In the genomic region with DNA sequence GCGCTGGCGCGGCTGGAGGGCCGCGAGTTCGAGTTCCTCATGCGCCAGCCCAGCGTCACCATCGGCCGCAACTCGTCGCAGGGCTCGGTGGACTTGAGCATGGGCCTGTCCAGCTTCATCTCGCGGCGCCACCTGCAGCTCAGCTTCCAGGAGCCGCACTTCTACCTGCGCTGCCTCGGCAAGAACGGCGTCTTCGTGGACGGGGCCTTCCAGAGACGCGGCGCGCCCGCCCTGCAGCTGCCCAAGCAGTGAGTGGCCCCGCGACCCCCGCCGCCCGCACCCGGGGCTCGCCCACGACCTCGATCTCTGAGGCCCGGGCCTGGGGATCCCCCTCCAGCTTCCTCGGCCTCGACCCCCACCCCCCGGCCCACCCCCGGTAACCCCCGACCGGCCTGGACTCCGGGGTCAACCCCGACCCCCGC, we compare ENCODE assay signal across 8 cellular contexts. TPM values are rescaled to one million over a fixed set of nuclear protein-coding genes. Genes with fewer than 3 reads are reported as not detected.
A peak's percentile ranks its signal among the peaks of the same experiment; 100 is the strongest.
DNase-seq lines count a peak whose midpoint lies in the region; ATAC-seq and TF ChIP-seq lines count a peak whose summit lies in the region.

No MANE protein-coding gene starts in this region.

- H3K27ac ChIP-seq in H9 (ENCODE audit: insufficient read length, low read depth, low read length) (no peak overlapping the region), esophagus (ENCODE audit: low read depth in 2 of 2, low read length in 1 of 2) (peak overlapping the region; percentile 89 to 98), uterus (peak overlapping the region; percentile 90 to 93)

- peak; percentile 52 for ATAC-seq in activated CD8-positive, alpha-beta memory T cell treated with anti-CD3 and anti-CD28 coated beads, Interleukin-2, amount 10 ng/mL, durations not matched to agents 7 days and 5 days

- peaks cover 8% of the 10 kb centered on the region; the same call in 1 of the 2 replicates for H3K27me3 ChIP-seq in H9 (ENCODE audit: insufficient read depth, low read length)
- no peaks in the 10 kb centered on the region for H3K27me3 ChIP-seq in MG63
- no peaks in the 10 kb centered on the region for H3K27me3 ChIP-seq in esophagus (ENCODE audit: control insufficient read depth in 1 of 2, insufficient read depth in 2 of 2, low read length in 2 of 2)
- no peaks in the 10 kb centered on the region for H3K27me3 ChIP-seq in uterus

- no peak overlapping the region for H2BK12ac ChIP-seq in H9 (ENCODE audit: insufficient read length, low read depth, low read length)

- H4K8ac ChIP-seq in H9 (replicated peaks; ENCODE audit: insufficient read length, low read depth, low read length), result no peak overlapping the region

- intact Hi-C loops in uterus (cut with DNase I; ENCODE audit: low total_unique reads), result loop anchor here (2.0 to 5.0 kb wide), 3 partner anchors 40 to 200 kb away; a partner anchor contains a TSS

- TF ChIP-seq CTCF in GM12873 (IDR thresholded peaks at IDR 0.05; ENCODE audit: insufficient read depth, low read depth, low read length, missing control alignments) (peak; percentile 7), H9 (conservative IDR thresholded peaks at IDR 0.05) (0 out of 3 replicates have a peak, but pooled peaks have one; percentile 12), nephron (IDR thresholded peaks at IDR 0.05; ENCODE audit: unreplicated experiment in 3 of 3) (no peak), uterus (IDR thresholded peaks at IDR 0.05) (no peak)

- H3K27ac Mint-ChIP-seq in H9, result no peak overlapping the region
- H3K27ac Mint-ChIP-seq in activated CD8-positive, alpha-beta memory T cell treated with anti-CD3 and anti-CD28 coated beads, Interleukin-2, amount 10 ng/mL, durations not matched to agents 7 days and 5 days, result peak overlapping the region; percentile 57
- no peak overlapping the region for H3K27ac Mint-ChIP-seq in nephron

- CTCF ChIA-PET in activated CD8-positive, alpha-beta memory T cell treated with anti-CD3 and anti-CD28 coated beads, Interleukin-2, amount 10 ng/mL, durations not matched to agents 7 days and 5 days (lab: Charles Lee), result interaction anchor here (1.1 to 2.2 kb wide), 6 partner anchors 15 to 43 kb away, joined by 3 to 20 read pairs (median 3); no protein-coding TSS in a partner anchor

- peaks cover 10 to 12% of the 10 kb centered on the region in 2 experiments for H3K4me1 Mint-ChIP-seq in H9
- H3K4me1 Mint-ChIP-seq in activated CD8-positive, alpha-beta memory T cell treated with anti-CD3 and anti-CD28 coated beads, Interleukin-2, amount 10 ng/mL, durations not matched to agents 7 days and 5 days, result peaks cover 23% of the 10 kb centered on the region
- H3K4me1 Mint-ChIP-seq in nephron, result peaks cover 25% of the 10 kb centered on the region

- no peak overlapping the region for H2AFZ ChIP-seq in H9 (ENCODE audit: low read length)

- DNase-seq in H9, result peak; percentile 37
- DNase-seq in MG63, result peak; percentile 25
- peak; percentile 70 for DNase-seq in activated CD8-positive, alpha-beta memory T cell treated with anti-CD3 and anti-CD28 coated beads, Interleukin-2, amount 10 ng/mL, durations not matched to agents 7 days and 5 days
- DNase-seq in uterus, result peak; percentile 48 to 53
- no peak for DNase-seq in cerebellar nuclear complex (lab: John Stamatoyannopoulos, UW)

- no CpG with 5 or more reads among the region's 47 CpGs for whole genome bisulfite sequencing in H9 (ENCODE audit: extremely low coverage, insufficient read length, low lambda C conversion rate)
- 0 to 1% methylated on average over 41 to 47 of the region's 47 CpGs for WGBS in esophagus, 2 donors

- H3K18ac ChIP-seq in H9 (ENCODE audit: insufficient read length, low read depth, low read length), result no peak overlapping the region

- H3K9ac ChIP-seq in H9 (ENCODE audit: extremely low read depth, insufficient read length, low read length), result no peak overlapping the region

- no peaks in the 10 kb centered on the region for H3K9me3 ChIP-seq in H9 (ENCODE audit: control insufficient read depth, low read depth, low read length)
- H3K9me3 ChIP-seq in MG63, result no peaks in the 10 kb centered on the region
- no peaks in the 10 kb centered on the region for H3K9me3 ChIP-seq in esophagus (ENCODE audit: control insufficient read depth in 2 of 2, insufficient read depth in 1 of 2, low read depth in 1 of 2, low read length in 1 of 2)
- no peaks in the 10 kb centered on the region for H3K9me3 ChIP-seq in uterus

- H3K4me3 Mint-ChIP-seq in H9 (peak overlapping the region; percentile 65 to 84), nephron (peak overlapping the region; percentile 76 to 98 (median 94))
- peak overlapping the region; percentile 97 for H3K4me3 Mint-ChIP-seq in activated CD8-positive, alpha-beta memory T cell treated with anti-CD3 and anti-CD28 coated beads, Interleukin-2, amount 10 ng/mL, durations not matched to agents 7 days and 5 days

- H3K9me3 Mint-ChIP-seq in H9 (peaks cover 0 to 5% of the 10 kb centered on the region in 2 experiments; a peak in 1 of 5 replicates), nephron (peaks cover 3% of the 10 kb centered on the region)
- no peaks in the 10 kb centered on the region for H3K9me3 Mint-ChIP-seq in activated CD8-positive, alpha-beta memory T cell treated with anti-CD3 and anti-CD28 coated beads, Interleukin-2, amount 10 ng/mL, durations not matched to agents 7 days and 5 days (ENCODE audit: low read depth)

- H3K23me2 ChIP-seq in H9 (ENCODE audit: insufficient read length, low read depth, low read length, poor library complexity, severe bottlenecking), result peaks cover 7% of the 10 kb centered on the region

- H3K36me3 ChIP-seq in MG63 (peaks cover 24% of the 10 kb centered on the region), esophagus (ENCODE audit: control insufficient read depth in 2 of 2, insufficient read depth in 2 of 2, low read length in 1 of 2) (no peaks in the 10 kb centered on the region), uterus (no peaks in the 10 kb centered on the region)

- H3K79me2 ChIP-seq in H9 (ENCODE audit: insufficient read depth, low read length), result 0 out of 2 replicates have a peak, but pooled peaks cover 2% of the 10 kb centered on the region

- TF ChIP-seq POLR2A in uterus (IDR thresholded peaks at IDR 0.05), result no peak

- no peak overlapping the region for H2BK20ac ChIP-seq in H9 (ENCODE audit: low read depth, low read length, poor library complexity, severe bottlenecking)

- H3K4ac ChIP-seq in H9 (ENCODE audit: low read depth, low read length), result no peak overlapping the region

- H2BK5ac ChIP-seq in H9 (ENCODE audit: insufficient read length, low read length), result no peak overlapping the region

- H2BK120ac ChIP-seq in H9 (ENCODE audit: low read depth, low read length, poor library complexity, severe bottlenecking), result no peak overlapping the region

- no peaks in the 10 kb centered on the region for H4K20me1 ChIP-seq in H9 (ENCODE audit: control insufficient read depth, insufficient read depth, insufficient read length)

- no peak overlapping the region for H2AK5ac ChIP-seq in H9 (ENCODE audit: insufficient read length, low read length)

- H3K36me3 Mint-ChIP-seq in H9 (ENCODE audit: insufficient read depth in 1 of 3, low read depth in 3 of 3) (peaks cover 0 to 6% (median 2%) of the 10 kb centered on the region in 3 experiments; a peak in 3 of 7 replicates), nephron (ENCODE audit: low read depth) (peaks cover 7% of the 10 kb centered on the region)
- H3K36me3 Mint-ChIP-seq in activated CD8-positive, alpha-beta memory T cell treated with anti-CD3 and anti-CD28 coated beads, Interleukin-2, amount 10 ng/mL, durations not matched to agents 7 days and 5 days, result peaks cover 6% of the 10 kb centered on the region

- no peak overlapping the region for H3K23ac ChIP-seq in H9 (ENCODE audit: insufficient read length, low read depth, low read length)

- H3K4me2 ChIP-seq in H9 (ENCODE audit: insufficient read depth, insufficient read length, low read length), result peak overlapping the region; percentile 36

- no peak overlapping the region for H4K5ac ChIP-seq in H9 (ENCODE audit: insufficient read length, low read depth, low read length)

- no peak overlapping the region for H2BK15ac ChIP-seq in H9 (ENCODE audit: low read depth, low read length)

- no peak overlapping the region for H3T11ph ChIP-seq in H9 (ENCODE audit: low read length)

- H3K56ac ChIP-seq in H9 (ENCODE audit: insufficient read length, low read depth, low read length), result no peak overlapping the region

- H3K14ac ChIP-seq in H9 (ENCODE audit: insufficient read depth, low read length), result peak overlapping the region; percentile 4; the same call in 1 of the 2 replicates

- no peak overlapping the region for H4K91ac ChIP-seq in H9 (ENCODE audit: insufficient read length, low read depth, low read length)

- peak overlapping the region; percentile 76 for H3K4me3 ChIP-seq in MG63
- peak overlapping the region; percentile 80 to 100 for H3K4me3 ChIP-seq in esophagus (ENCODE audit: low read depth in 1 of 2, low read length in 2 of 2)
- H3K4me3 ChIP-seq in uterus, result peak overlapping the region; percentile 77 to 86

- peaks cover 4% of the 10 kb centered on the region for H3K79me1 ChIP-seq in H9 (ENCODE audit: insufficient read depth, low read depth, low read length, poor library complexity, severe bottlenecking)

- no peaks in the 10 kb centered on the region for H3K4me1 ChIP-seq in H9 (ENCODE audit: insufficient read depth, low read length)
- H3K4me1 ChIP-seq in esophagus (ENCODE audit: control insufficient read depth in 2 of 2, insufficient read depth in 2 of 2, low read length in 1 of 2), result peaks cover 0 to 2% of the 10 kb centered on the region in 2 donors
- peaks cover 0 to 11% of the 10 kb centered on the region in 2 donors for H3K4me1 ChIP-seq in uterus

- H3K27me3 Mint-ChIP-seq in H9 (ENCODE audit: low read depth) (peaks cover 51% of the 10 kb centered on the region), nephron (ENCODE audit: low read depth) (peaks cover 8% of the 10 kb centered on the region)
- H3K27me3 Mint-ChIP-seq in activated CD8-positive, alpha-beta memory T cell treated with anti-CD3 and anti-CD28 coated beads, Interleukin-2, amount 10 ng/mL, durations not matched to agents 7 days and 5 days, result no peaks in the 10 kb centered on the region

RNA-seq across cellular contexts. Expression of a gene that starts 0.5 kb away (rescaled TPM):
- total RNA-seq in H9 (2021) (14.4 and 14.8 TPM in 2 replicates), uterus (10 to 100 TPM in 3 of 4 donors, 1 to 10 TPM in 1; 9.0 to 64.1 (median 21.5) TPM)
- 21.8 and 23.9 TPM in 2 replicates for total RNA-seq in MG63 (2014; rRNA removed; shearing (Covaris generic); ENCODE audit: low replicate concordance)
- total RNA-seq in activated CD8-positive, alpha-beta memory T cell treated with anti-CD3 and anti-CD28 coated beads, Interleukin-2, amount 10 ng/mL, durations not matched to agents 7 days and 5 days, result 10 to 100 TPM; 27.1 to 31.2 TPM
- polyA plus RNA-seq in esophagus, result 1 to 10 TPM; 3.9 to 7.1 TPM

Comparison
In these comparisons a context has a peak if more than half of its experiments do, and no peak if none do; other contexts are left out.
1. CTCF ChIP-seq: peak in GM12873 (single experiment) and H9 (single experiment); none in nephron (0 of 3) and uterus (0 of 4).
2. DNase-seq: peak in H9 (single experiment), MG63 (single experiment), activated CD8-positive, alpha-beta memory T cell treated with anti-CD3 and anti-CD28 coated beads, Interleukin-2, amount 10 ng/mL, durations not matched to agents 7 days and 5 days (single experiment) and uterus (2 of 2); none in cerebellar nuclear complex (0 of 2).
3. Peak in every context shown above with its lines, with median percentiles within 50 percentile points of each other: H3K4me3 Mint-ChIP-seq and H3K4me3 ChIP-seq.